Comparison of ENCODE assay signal across 1 cellular context in the genomic region with DNA sequence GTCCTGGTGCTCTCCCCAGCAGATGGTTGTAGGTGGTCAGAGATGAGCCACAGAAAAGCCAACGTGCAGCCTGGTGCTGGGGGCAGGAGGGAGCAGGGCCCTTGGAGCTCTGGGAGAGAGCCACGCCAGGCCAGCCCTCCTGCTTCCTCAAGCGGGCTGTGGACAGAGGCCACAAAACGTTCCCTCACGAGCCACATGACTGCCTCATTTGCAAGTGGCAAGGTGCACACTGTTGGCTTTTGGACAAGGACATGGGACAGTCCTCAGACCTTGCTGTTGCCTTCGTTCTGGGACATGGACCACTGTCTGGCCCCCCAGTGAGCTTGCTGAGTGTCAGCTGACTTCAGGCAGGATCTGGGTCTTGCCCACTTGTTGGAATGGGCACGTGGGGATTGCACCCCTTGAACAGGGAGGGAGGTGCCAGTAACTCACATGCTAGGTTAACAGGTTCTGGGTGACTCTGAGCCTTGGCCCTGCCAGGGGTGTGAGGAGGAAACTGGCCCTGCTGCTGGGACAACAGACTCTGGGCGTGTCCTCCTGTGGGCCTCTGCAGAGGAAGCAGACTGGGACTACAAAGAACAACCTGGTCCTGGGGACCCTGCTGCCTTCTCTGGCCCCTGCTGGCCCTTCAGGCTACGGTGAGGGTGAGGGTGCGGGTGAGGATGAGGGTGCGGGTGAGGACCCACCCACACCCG.
TF ChIP-seq lines count a peak whose summit lies in the region.

No MANE protein-coding gene starts in this region.

TF ChIP-seq in HCT116, 20 proteins besides CTCF, POLR2A, EP300 and RAD21:
- TF ChIP-seq SIN3A (IDR thresholded peaks at IDR 0.05; ENCODE audit: low read depth): no peak
